8 cellular contexts compared by ENCODE assay signal in the genomic region with DNA sequence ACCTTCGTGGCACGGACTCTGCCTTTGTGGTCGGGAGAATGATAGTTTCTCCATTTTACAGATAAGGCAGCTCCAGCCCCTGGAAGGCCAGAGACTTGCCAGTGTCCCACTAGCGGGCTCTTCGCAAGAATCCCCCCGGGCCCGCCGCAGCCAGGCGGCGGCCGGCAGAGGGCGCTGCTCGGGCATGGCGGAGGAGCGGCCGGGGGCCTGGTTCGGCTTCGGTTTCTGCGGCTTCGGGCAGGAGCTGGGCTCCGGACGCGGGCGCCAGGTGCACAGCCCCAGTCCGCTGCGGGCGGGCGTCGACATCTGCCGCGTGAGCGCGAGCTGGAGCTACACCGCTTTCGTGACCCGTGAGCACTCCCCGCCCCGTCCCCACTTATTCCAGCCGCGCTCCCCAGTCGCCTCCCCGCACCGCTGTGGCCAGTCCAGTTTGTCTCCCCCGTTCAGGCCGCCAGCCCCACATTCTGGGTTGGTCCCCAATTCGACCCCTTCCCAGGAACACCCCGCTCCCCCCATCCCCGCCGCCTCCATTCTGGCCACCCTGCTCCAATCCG. TPM values are rescaled to one million over a fixed set of nuclear protein-coding genes. Genes with fewer than 3 reads are reported as not detected.
A peak's percentile ranks its signal among the peaks of the same experiment; 100 is the strongest.
DNase-seq lines count a peak whose midpoint lies in the region; ATAC-seq and TF ChIP-seq lines count a peak whose summit lies in the region.

No MANE protein-coding gene starts in this region.

- H3K36me3 ChIP-seq in BJ (ENCODE audit: control insufficient read depth, insufficient read depth, low read length): peaks cover 18% of the 10 kb centered on the region

- H3K9me3 Mint-ChIP-seq in nephron progenitor cell: no peaks in the 10 kb centered on the region
- H3K9me3 Mint-ChIP-seq in stimulated activated naive CD8-positive, alpha-beta T cell treated with anti-CD3 and anti-CD28 coated beads, Interleukin-15, Interleukin-2, amounts not matched to agents 100 ng/mL and 50 ng/mL, for 24 hours: no peaks in the 10 kb centered on the region

- CTCF ChIA-PET in BJ (lab: Yijun Ruan, JAX): interaction anchor here (0.6 to 9.3 kb wide), 34 partner anchors 8 to 1117 kb away, joined by 3 to 122 read pairs (median 5); partner anchors contain the start of genes HDDC3, PRC1, UNC45A and VPS33B

- POLR2A ChIA-PET in BJ (lab: Charles Lee): interaction anchor here (0.6 kb wide), 2 partner anchors 21 to 30 kb away, joined by 3 to 10 read pairs; no protein-coding TSS in a partner anchor

- peaks cover 16% of the 10 kb centered on the region for H3K4me1 Mint-ChIP-seq in nephron progenitor cell
- H3K4me1 Mint-ChIP-seq in stimulated activated naive CD8-positive, alpha-beta T cell treated with anti-CD3 and anti-CD28 coated beads, Interleukin-15, Interleukin-2, amounts not matched to agents 100 ng/mL and 50 ng/mL, for 24 hours (ENCODE audit: low read depth): peaks cover 12% of the 10 kb centered on the region

- H3K27ac Mint-ChIP-seq in nephron progenitor cell: no peak overlapping the region
- H3K27ac Mint-ChIP-seq in stimulated activated naive CD8-positive, alpha-beta T cell treated with anti-CD3 and anti-CD28 coated beads, Interleukin-15, Interleukin-2, amounts not matched to agents 100 ng/mL and 50 ng/mL, for 24 hours: peak overlapping the region; percentile 68

- H3K4me3 ChIP-seq in BJ (ENCODE audit: low read depth, low read length) (peak overlapping the region; percentile 65), fibroblast of villous mesenchyme (ENCODE audit: low read depth, low read length) (peak overlapping the region; percentile 72)

- H3K27me3 ChIP-seq in BJ (ENCODE audit: control insufficient read depth, insufficient read depth, low read length): no peaks in the 10 kb centered on the region

- DNase-seq in BJ (ENCODE audit: low read depth) (no peak), activated gamma-delta T cell treated with Interleukin-2 at 50 U/mL for 16 hours (peak; percentile 63), fibroblast of villous mesenchyme (ENCODE audit: low read depth) (peak; percentile 81), nephron progenitor cell (peak; percentile 94)

- peak; percentile 72 for TF ChIP-seq CTCF in BJ (IDR thresholded peaks at IDR 0.05; ENCODE audit: insufficient read depth, low read depth, low read length)
- peak; percentile 98 for TF ChIP-seq CTCF in fibroblast of villous mesenchyme (IDR thresholded peaks at IDR 0.05; ENCODE audit: insufficient read depth, low read depth, low read length)
- TF ChIP-seq CTCF in nephron progenitor cell (IDR thresholded peaks at IDR 0.05): peak; percentile 92

- H3K27me3 Mint-ChIP-seq in nephron progenitor cell (ENCODE audit: low read depth, poor library complexity): peaks cover 16% of the 10 kb centered on the region
- no peaks in the 10 kb centered on the region for H3K27me3 Mint-ChIP-seq in stimulated activated naive CD8-positive, alpha-beta T cell treated with anti-CD3 and anti-CD28 coated beads, Interleukin-15, Interleukin-2, amounts not matched to agents 100 ng/mL and 50 ng/mL, for 24 hours

- ATAC-seq in HG03354 (IDR thresholded peaks at IDR 0.05; ENCODE audit: poor library complexity, severe bottlenecking, unreplicated experiment): peak; percentile 30
- no peak for ATAC-seq in GM21447 (IDR thresholded peaks at IDR 0.05; ENCODE audit: unreplicated experiment)

- peaks cover 32% of the 10 kb centered on the region for H3K36me3 Mint-ChIP-seq in nephron progenitor cell (ENCODE audit: low read depth)
- H3K36me3 Mint-ChIP-seq in stimulated activated naive CD8-positive, alpha-beta T cell treated with anti-CD3 and anti-CD28 coated beads, Interleukin-15, Interleukin-2, amounts not matched to agents 100 ng/mL and 50 ng/mL, for 24 hours (ENCODE audit: low read depth): peaks cover 46% of the 10 kb centered on the region

- H3K4me3 Mint-ChIP-seq in nephron progenitor cell: peak overlapping the region; percentile 80
- peak overlapping the region; percentile 88 for H3K4me3 Mint-ChIP-seq in stimulated activated naive CD8-positive, alpha-beta T cell treated with anti-CD3 and anti-CD28 coated beads, Interleukin-15, Interleukin-2, amounts not matched to agents 100 ng/mL and 50 ng/mL, for 24 hours

TF ChIP-seq in PFSK-1, 5 proteins besides CTCF, POLR2A, EP300 and RAD21:
- 0 out of 2 replicates have a peak, but pooled peaks have one; percentile 23 for TF ChIP-seq TAF1 (IDR thresholded peaks at IDR 0.05; ENCODE audit: borderline replicate concordance, insufficient read depth, low read length)
- TF ChIP-seq, protein P1, sequence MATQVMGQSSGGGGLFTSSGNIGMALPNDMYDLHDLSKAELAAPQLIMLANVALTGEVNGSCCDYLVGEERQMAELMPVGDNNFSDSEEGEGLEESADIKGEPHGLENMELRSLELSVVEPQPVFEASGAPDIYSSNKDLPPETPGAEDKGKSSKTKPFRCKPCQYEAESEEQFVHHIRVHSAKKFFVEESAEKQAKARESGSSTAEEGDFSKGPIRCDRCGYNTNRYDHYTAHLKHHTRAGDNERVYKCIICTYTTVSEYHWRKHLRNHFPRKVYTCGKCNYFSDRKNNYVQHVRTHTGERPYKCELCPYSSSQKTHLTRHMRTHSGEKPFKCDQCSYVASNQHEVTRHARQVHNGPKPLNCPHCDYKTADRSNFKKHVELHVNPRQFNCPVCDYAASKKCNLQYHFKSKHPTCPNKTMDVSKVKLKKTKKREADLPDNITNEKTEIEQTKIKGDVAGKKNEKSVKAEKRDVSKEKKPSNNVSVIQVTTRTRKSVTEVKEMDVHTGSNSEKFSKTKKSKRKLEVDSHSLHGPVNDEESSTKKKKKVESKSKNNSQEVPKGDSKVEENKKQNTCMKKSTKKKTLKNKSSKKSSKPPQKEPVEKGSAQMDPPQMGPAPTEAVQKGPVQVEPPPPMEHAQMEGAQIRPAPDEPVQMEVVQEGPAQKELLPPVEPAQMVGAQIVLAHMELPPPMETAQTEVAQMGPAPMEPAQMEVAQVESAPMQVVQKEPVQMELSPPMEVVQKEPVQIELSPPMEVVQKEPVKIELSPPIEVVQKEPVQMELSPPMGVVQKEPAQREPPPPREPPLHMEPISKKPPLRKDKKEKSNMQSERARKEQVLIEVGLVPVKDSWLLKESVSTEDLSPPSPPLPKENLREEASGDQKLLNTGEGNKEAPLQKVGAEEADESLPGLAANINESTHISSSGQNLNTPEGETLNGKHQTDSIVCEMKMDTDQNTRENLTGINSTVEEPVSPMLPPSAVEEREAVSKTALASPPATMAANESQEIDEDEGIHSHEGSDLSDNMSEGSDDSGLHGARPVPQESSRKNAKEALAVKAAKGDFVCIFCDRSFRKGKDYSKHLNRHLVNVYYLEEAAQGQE (IDR thresholded peaks at IDR 0.05; ENCODE audit: insufficient read depth in 1 of 2, low read depth in 2 of 2, low read length in 2 of 2): no peak

RNA-seq across cellular contexts. Expression of gene RCCD1, which starts 1.9 kb away (rescaled TPM):
- 7.0 and 9.6 TPM in 2 replicates for polyA plus RNA-seq in BJ (2011; rRNA removed)
- 3.0 and 3.8 TPM in 2 replicates for polyA minus RNA-seq in BJ (2011; rRNA and poly(A)+ RNA removed)
- polyA plus RNA-seq in PFSK-1 (2012; ENCODE audit: insufficient read length, low read depth): 34.7 TPM
- 12.9 and 14.7 TPM in 2 replicates for total RNA-seq in fibroblast of villous mesenchyme

RNA-seq across cellular contexts. Expression of gene UNC45A, which starts 21.5 kb away (rescaled TPM):
- polyA plus RNA-seq in BJ (2011; rRNA removed): 69.8 and 93.8 TPM in 2 replicates
- polyA minus RNA-seq in BJ (2011; rRNA and poly(A)+ RNA removed): 58.2 and 84.9 TPM in 2 replicates
- polyA plus RNA-seq in PFSK-1 (2012; ENCODE audit: insufficient read length, low read depth): 109 TPM
- total RNA-seq in fibroblast of villous mesenchyme: 65.1 and 69.1 TPM in 2 replicates

RNA-seq across cellular contexts. Expression of gene HDDC3, which starts 24.3 kb away (rescaled TPM):
- polyA plus RNA-seq in BJ (2011; rRNA removed): 12.3 and 12.4 TPM in 2 replicates
- 6.0 and 6.8 TPM in 2 replicates for polyA minus RNA-seq in BJ (2011; rRNA and poly(A)+ RNA removed)
- polyA plus RNA-seq in PFSK-1 (2012; ENCODE audit: insufficient read length, low read depth): 59.6 TPM
- total RNA-seq in fibroblast of villous mesenchyme: 9.5 and 10.3 TPM in 2 replicates

RNA-seq across cellular contexts. Expression of gene PRC1, which starts 37.7 kb away (rescaled TPM):
- polyA plus RNA-seq in BJ (2011; rRNA removed): 173 and 199 TPM in 2 replicates
- 121 and 174 TPM in 2 replicates for polyA minus RNA-seq in BJ (2011; rRNA and poly(A)+ RNA removed)
- polyA plus RNA-seq in PFSK-1 (2012; ENCODE audit: insufficient read length, low read depth): 116 TPM
- 61.5 and 113 TPM in 2 replicates for total RNA-seq in fibroblast of villous mesenchyme

RNA-seq across cellular contexts. Expression of gene MAN2A2, which starts 53.5 kb away (rescaled TPM):
- 7.2 and 40.4 TPM in 2 replicates for polyA plus RNA-seq in BJ (2011; rRNA removed)
- 14.7 and 16.0 TPM in 2 replicates for polyA minus RNA-seq in BJ (2011; rRNA and poly(A)+ RNA removed)
- 141 TPM for polyA plus RNA-seq in PFSK-1 (2012; ENCODE audit: insufficient read length, low read depth)
- 11.9 and 15.1 TPM in 2 replicates for total RNA-seq in fibroblast of villous mesenchyme
